Comparison of ENCODE assay signal across 13 cellular contexts in genomic region chr9:137213160-137214060, GRCh38.
A peak's percentile ranks its signal among the peaks of the same experiment; 100 is the strongest.
DNase-seq lines count a peak whose midpoint lies in the region; ATAC-seq and TF ChIP-seq lines count a peak whose summit lies in the region.
"Had no signal": no experiment of that assay in that cellular context is flagged by ENCODE, and none has a peak within 500 bp of the region (broad histone marks: within the 10 kb centered on the region; RNA-seq: fewer than 3 reads in every experiment).

No MANE protein-coding gene starts in this region.

- H3K4me1 ChIP-seq in RWPE2 (ENCODE audit: insufficient read depth, poor library complexity, severe bottlenecking): no peaks in the 10 kb centered on the region

- ATAC-seq in RWPE2 (ENCODE audit: low read depth) (no peak), HG02884 (IDR thresholded peaks at IDR 0.05; ENCODE audit: unreplicated experiment) (no peak), HG03469 (IDR thresholded peaks at IDR 0.05; ENCODE audit: unreplicated experiment) (no peak)
- ATAC-seq: activated CD4-positive, alpha-beta T cell treated with anti-CD3 and anti-CD28 coated beads for 36 hours had no signal

- no peaks in the 10 kb centered on the region for H3K27me3 ChIP-seq in RWPE2 (ENCODE audit: insufficient read depth, poor library complexity, severe bottlenecking)
- H3K27me3 ChIP-seq: cardiac muscle cell had no signal

- no peaks in the 10 kb centered on the region for H3K9me3 ChIP-seq in RWPE2 (ENCODE audit: severe bottlenecking)
- H3K9me3 ChIP-seq: Caco-2 had no signal

- H3K27ac ChIP-seq in RWPE2 (ENCODE audit: poor library complexity, severe bottlenecking): no peak overlapping the region
- H3K27ac ChIP-seq: cardiac muscle cell, skin epidermis had no signal

- TF ChIP-seq CTCF in GM12864 (IDR thresholded peaks at IDR 0.05; ENCODE audit: low read depth, low read length, missing control alignments): peak; percentile 16
- peak; percentile 20 for TF ChIP-seq CTCF in RWPE2 (IDR thresholded peaks at IDR 0.05; ENCODE audit: poor library complexity, severe bottlenecking)

- no peak overlapping the region for H3K4me3 ChIP-seq in GM12864 (ENCODE audit: low read depth, low read length)
- H3K4me3 ChIP-seq in RWPE2 (ENCODE audit: severe bottlenecking): no peak overlapping the region
- H3K4me3 ChIP-seq: cardiac muscle cell, skin epidermis had no signal

- DNase-seq in GM12864 (ENCODE audit: low read depth) (no peak), RWPE2 (ENCODE audit: low spot score) (no peak), iPS-NIHi11 (ENCODE audit: low spot score) (peak; percentile 57)
- no peak for DNase-seq in activated naive CD4-positive, alpha-beta T cell treated with anti-CD3 and anti-CD28 coated beads, Interleukin-2, amount 50 U/mL, for 16 hours
- DNase-seq: activated CD4-positive, alpha-beta T cell treated with anti-CD3 and anti-CD28 coated beads for 36 hours; Caco-2; MV-4-11; NCI-H510A; SIG-M5 had no signal

- peaks cover 7% of the 10 kb centered on the region; the same call in 1 of the 2 replicates for H3K36me3 ChIP-seq in RWPE2 (ENCODE audit: low read depth)
- H3K36me3 ChIP-seq: cardiac muscle cell had no signal
